ENCODE assay signal across 17 cellular contexts in genomic region chr18:42719221-42719620, GRCh38.
DNase-seq lines count a peak whose midpoint lies in the region; ATAC-seq and TF ChIP-seq lines count a peak whose summit lies in the region.
"Had no signal": no experiment of that assay in that cellular context is flagged by ENCODE, and none has a peak within 500 bp of the region (broad histone marks: within the 10 kb centered on the region; RNA-seq: fewer than 3 reads in every experiment).

No MANE protein-coding gene starts in this region.

- TF ChIP-seq EP300 in upper lobe of left lung (IDR thresholded peaks at IDR 0.05) = no peak

- TF ChIP-seq POLR2A in breast epithelium (IDR thresholded peaks at IDR 0.05) (no peak), erythroblast (IDR thresholded peaks at IDR 0.05; ENCODE audit: low read length) (no peak), upper lobe of left lung (IDR thresholded peaks at IDR 0.05) (no peak)

- H3K27me3 ChIP-seq in breast epithelium (no peaks in the 10 kb centered on the region), aorta (ENCODE audit: control insufficient read depth in 1 of 2, insufficient read depth in 2 of 2, low read length in 1 of 2) (no peaks in the 10 kb centered on the region), upper lobe of left lung (no peaks in the 10 kb centered on the region)
- H3K27me3 ChIP-seq: Peyer's patch had no signal

- no peak overlapping the region for H3K4me3 ChIP-seq in breast epithelium
- no peak overlapping the region for H3K4me3 ChIP-seq in aorta (ENCODE audit: low read length in 2 of 2)
- no peak overlapping the region for H3K4me3 ChIP-seq in upper lobe of left lung
- H3K4me3 ChIP-seq: K562, Peyer's patch had no signal

- H3K36me3 ChIP-seq in breast epithelium (no peaks in the 10 kb centered on the region), aorta (ENCODE audit: control insufficient read depth in 1 of 2, insufficient read depth in 2 of 2, low read length in 1 of 2) (no peaks in the 10 kb centered on the region), upper lobe of left lung (no peaks in the 10 kb centered on the region)
- H3K36me3 ChIP-seq: Peyer's patch had no signal

- 71 to 79% methylated on average over 6 of the region's 6 CpGs for WGBS in aorta, 2 donors
- WGBS in upper lobe of left lung, 2 donors = 73 to 86% methylated on average over 6 of the region's 6 CpGs

- H3K9me3 Mint-ChIP-seq in MCF 10A (ENCODE audit: unreplicated experiment) = no peaks in the 10 kb centered on the region

- H3K27ac ChIP-seq in breast epithelium = no peak overlapping the region
- no peak overlapping the region for H3K27ac ChIP-seq in aorta (ENCODE audit: low read depth in 1 of 2, low read length in 2 of 2)
- H3K27ac ChIP-seq in upper lobe of left lung = no peak overlapping the region
- H3K27ac ChIP-seq: Peyer's patch had no signal

- BruUV-seq in MCF 10A (replicated peaks; lab: Mats Ljungman, UMichigan) = no TSS peak

- CTCF ChIA-PET in MCF 10A (lab: Yijun Ruan, JAX) = no interaction called here

- ATAC-seq in aorta (ENCODE audit: low FRiP score) (peak; percentile 33), upper lobe of left lung (ENCODE audit: low FRiP score in 2 of 2) (no peak)
- ATAC-seq: K562 had no signal

- no peak overlapping the region for H3K27ac Mint-ChIP-seq in MCF 10A (ENCODE audit: low read depth, unreplicated experiment)
- H3K27ac Mint-ChIP-seq: CD14-positive monocyte had no signal

- H3K4me1 Mint-ChIP-seq in MCF 10A (ENCODE audit: insufficient read depth, unreplicated experiment) = no peaks in the 10 kb centered on the region
- H3K4me1 Mint-ChIP-seq: CD14-positive monocyte had no signal

- POLR2A ChIA-PET in MCF 10A (lab: Yijun Ruan, JAX) = no interaction called here

- H3K4me1 ChIP-seq in breast epithelium (no peaks in the 10 kb centered on the region), aorta (ENCODE audit: control insufficient read depth in 1 of 2, insufficient read depth in 2 of 2, low read length in 2 of 2) (no peaks in the 10 kb centered on the region), upper lobe of left lung (no peaks in the 10 kb centered on the region)
- H3K4me1 ChIP-seq: Caco-2, Peyer's patch had no signal

- no peak for TF ChIP-seq CTCF in MCF 10A (IDR thresholded peaks at IDR 0.05; ENCODE audit: unreplicated experiment)
- no peak for TF ChIP-seq CTCF in breast epithelium (IDR thresholded peaks at IDR 0.05)
- TF ChIP-seq CTCF in upper lobe of left lung (IDR thresholded peaks at IDR 0.05) = no peak

- intact Hi-C loops in MCF 10A (cut with micrococcal nuclease) (no loop called here), breast epithelium (cut with DNase I; ENCODE audit: low total_unique reads) (no loop called here), aorta (cut with DNase I) (no loop called here)

- no peak overlapping the region for H3K4me3 Mint-ChIP-seq in MCF 10A (ENCODE audit: unreplicated experiment)
- H3K4me3 Mint-ChIP-seq: CD14-positive monocyte had no signal

- DNase-seq in MCF 10A (ENCODE audit: unreplicated experiment) (peak; percentile 4), breast epithelium (ENCODE audit: low spot score in 2 of 2) (no peak), NCI-H446 (lab: John Stamatoyannopoulos, UW) (peak; percentile 94 to 95), cerebellum (ENCODE audit: low spot score) (peak; percentile 41), aorta (no peak), erythroblast (lab: John Stamatoyannopoulos, UW) (no peak), globus pallidus (ENCODE audit: low spot score) (no peak), upper lobe of left lung (no peak)
- DNase-seq: Caco-2, GDM1, NCI-H1048, NCI-H146, NCI-H526 treated with DMSO at 0.1 percent for 48 hours, Peyer's patch, SHP77 treated with DMSO at 0.1 percent for 48 hours had no signal

- no peaks in the 10 kb centered on the region for H3K27me3 Mint-ChIP-seq in MCF 10A (ENCODE audit: insufficient read depth, unreplicated experiment)

- H3K9me3 ChIP-seq in breast epithelium (no peaks in the 10 kb centered on the region), aorta (ENCODE audit: control insufficient read depth, low read length) (no peaks in the 10 kb centered on the region), upper lobe of left lung (no peaks in the 10 kb centered on the region)
- H3K9me3 ChIP-seq: Caco-2, Peyer's patch had no signal

- H3K36me3 Mint-ChIP-seq in MCF 10A (ENCODE audit: insufficient read depth, unreplicated experiment) = no peaks in the 10 kb centered on the region
- H3K36me3 Mint-ChIP-seq: CD14-positive monocyte had no signal

Comparison
In these comparisons a context has a peak if more than half of its experiments do, and no peak if none do; other contexts are left out.
1. DNase-seq: peak in MCF 10A (single experiment), NCI-H446 (2 of 2) and cerebellum (single experiment); none in breast epithelium (0 of 2), aorta (0 of 2), erythroblast (0 of 2), globus pallidus (single experiment) and upper lobe of left lung (0 of 2).